Comparison of ENCODE assay signal across 17 cellular contexts in genomic region chr19:18123819-18124218, GRCh38. TPM values are rescaled to one million over a fixed set of nuclear protein-coding genes. Genes with fewer than 3 reads are reported as not detected.
A peak's percentile ranks its signal among the peaks of the same experiment; 100 is the strongest.
DNase-seq lines count a peak whose midpoint lies in the region; ATAC-seq and TF ChIP-seq lines count a peak whose summit lies in the region.
"Had no signal": no experiment of that assay in that cellular context is flagged by ENCODE, and none has a peak within 500 bp of the region (broad histone marks: within the 10 kb centered on the region; RNA-seq: fewer than 3 reads in every experiment).

No MANE protein-coding gene starts in this region.

- no peaks in the 10 kb centered on the region for H3K27me3 ChIP-seq in right atrium auricular region

- intact Hi-C loops in Right ventricle myocardium inferior (cut with DNase I) = no loop called here
- intact Hi-C loops in cardiac septum (cut with DNase I) = no loop called here
- intact Hi-C loops in posterior cingulate gyrus (cut with DNase I) = no loop called here

- peak overlapping the region; percentile 10 to 16 for H3K27ac ChIP-seq in right atrium auricular region
- H3K27ac ChIP-seq: PC-9 had no signal

- TF ChIP-seq CTCF in right atrium auricular region (IDR thresholded peaks at IDR 0.05) = no peak

- H3K4me1 ChIP-seq in right atrium auricular region = peaks cover 0 to 9% of the 10 kb centered on the region in 2 donors

- peaks cover 11% of the 10 kb centered on the region for H3K36me3 ChIP-seq in right atrium auricular region

- H3K4me3 ChIP-seq in right atrium auricular region = no peak overlapping the region
- H3K4me3 ChIP-seq: HAP-1, PC-9 had no signal

- ATAC-seq in Right ventricle myocardium inferior = no peak

- H3K9me3 ChIP-seq in right atrium auricular region = no peaks in the 10 kb centered on the region
- H3K9me3 ChIP-seq: HAP-1 had no signal

- DNase-seq in Right ventricle myocardium inferior (ENCODE audit: missing footprints) = peak; percentile 60
- DNase-seq in cardiac septum (ENCODE audit: low spot score) = no peak
- peak; percentile 31 for DNase-seq in cerebellum (ENCODE audit: low spot score)
- no peak for DNase-seq in right atrium auricular region (ENCODE audit: low spot score)
- peak in 7 of 10 donors; percentile 40 to 92 (median 57) for DNase-seq in posterior cingulate gyrus
- no peak for DNase-seq in NCI-H1417 treated with DMSO at 0.1 percent for 48 hours (lab: John Stamatoyannopoulos, UW)
- no peak for DNase-seq in medulla oblongata (ENCODE audit: extremely low spot score)
- no peak for DNase-seq in superior temporal gyrus (ENCODE audit: extremely low spot score)
- DNase-seq: CD4-positive, alpha-beta memory T cell; NCI-H1436; NCI-H2029; NCI-H2171 treated with DMSO at 0.1 percent for 48 hours; NCI-H446 treated with DMSO at 0.1 percent for 48 hours; PC-9 had no signal

RNA-seq across cellular contexts. Expression of gene MAST3, which starts 26.2 kb away (rescaled TPM):
- total RNA-seq in Right ventricle myocardium inferior (5.5 TPM), cardiac septum (5.2 TPM), cerebellum (3.5 TPM), right atrium auricular region (1 to 10 TPM; 5.8 to 7.5 TPM)

RNA-seq across cellular contexts. Expression of gene PIK3R2, which starts 29.1 kb away (rescaled TPM):
- total RNA-seq in Right ventricle myocardium inferior = 21.7 TPM
- total RNA-seq in cardiac septum = 28.3 TPM
- total RNA-seq in cerebellum = 21.2 TPM
- total RNA-seq in right atrium auricular region = 10 to 100 TPM; 18.7 to 19.0 TPM

RNA-seq across cellular contexts. Expression of gene IL12RB1, which starts 37.1 kb away (rescaled TPM):
- total RNA-seq in Right ventricle myocardium inferior (1.1 TPM), cardiac septum (0.35 TPM), cerebellum (0.18 TPM), right atrium auricular region (under 1 TPM; 0.22 to 0.75 TPM)
- total RNA-seq: A172, LHCN-M2 had no signal

RNA-seq across cellular contexts. Expression of gene IFI30, which starts 49.8 kb away (rescaled TPM):
- total RNA-seq in Right ventricle myocardium inferior (32.5 TPM), cardiac septum (14.6 TPM), cerebellum (0.54 TPM), right atrium auricular region (10 to 100 TPM in 1 of 2 donors, 1 to 10 TPM in 1; 8.1 to 43.2 TPM)

Comparison
In these comparisons a context has a peak if more than half of its experiments do, and no peak if none do; other contexts are left out.
1. DNase-seq: peak in Right ventricle myocardium inferior (single experiment), cerebellum (single experiment) and posterior cingulate gyrus (7 of 10); none in cardiac septum (single experiment), right atrium auricular region (single experiment), NCI-H1417 treated with DMSO at 0.1 percent for 48 hours (single experiment), medulla oblongata (single experiment) and superior temporal gyrus (single experiment).